8 cellular contexts compared by ENCODE assay signal in the genomic region with DNA sequence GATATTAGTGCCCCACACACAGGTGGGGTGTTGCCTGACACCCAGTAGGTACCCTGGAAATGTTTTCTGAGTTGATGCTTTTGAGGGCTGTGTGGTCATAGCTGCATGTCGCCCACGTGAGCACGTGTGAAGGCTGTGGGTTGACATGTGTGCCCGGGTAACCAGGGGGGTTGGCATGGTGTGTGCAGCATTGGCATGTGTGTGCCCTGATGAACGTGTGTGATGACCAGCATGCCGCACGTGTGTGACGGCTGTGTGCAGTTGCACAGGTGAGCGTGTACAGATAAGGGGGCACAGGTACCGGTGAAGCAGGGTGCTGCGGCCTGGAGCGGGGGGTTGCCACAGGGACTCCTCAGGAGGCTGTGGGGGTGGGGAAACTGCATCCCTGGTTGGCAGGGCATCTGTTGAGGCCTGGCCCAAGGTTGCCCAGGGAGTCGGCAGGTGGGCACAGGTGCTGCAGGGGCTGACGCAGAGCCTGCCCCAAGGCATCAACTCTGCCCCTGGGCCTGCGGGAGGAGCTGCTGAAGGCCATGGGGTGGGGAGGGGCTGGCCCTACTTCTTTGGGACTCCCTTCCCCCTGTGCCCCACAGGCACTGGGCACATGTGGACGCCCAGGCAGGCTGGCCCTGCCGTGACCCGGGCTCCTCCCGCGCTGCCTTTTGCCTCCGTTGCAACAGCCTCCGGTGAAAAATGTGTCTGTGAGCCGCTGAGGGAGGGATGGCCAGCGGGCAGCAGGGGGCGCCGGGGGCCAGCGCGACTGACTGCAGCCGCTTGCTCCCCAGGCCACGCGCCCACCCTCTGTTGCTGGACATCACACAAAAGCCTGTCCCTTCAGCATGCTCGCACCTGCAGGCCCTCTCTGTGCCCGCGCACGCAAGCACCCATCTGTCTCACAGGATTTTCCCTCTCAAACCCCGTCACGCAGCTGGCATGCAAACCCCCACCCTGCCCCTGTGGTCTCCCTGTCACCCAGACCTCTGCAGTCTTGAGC. TPM values are rescaled to one million over a fixed set of nuclear protein-coding genes. Genes with fewer than 3 reads are reported as not detected.
A peak's percentile ranks its signal among the peaks of the same experiment; 100 is the strongest.
DNase-seq lines count a peak whose midpoint lies in the region; ATAC-seq, FAIRE-seq and TF ChIP-seq lines count a peak whose summit lies in the region.

No MANE protein-coding gene starts in this region.

- H3K4me1 Mint-ChIP-seq in astrocyte (ENCODE audit: low read depth, unreplicated experiment) (peaks cover 5% of the 10 kb centered on the region), naive B cell (peaks cover 15 to 28% (median 27%) of the 10 kb centered on the region in 3 donors)

- no peaks in the 10 kb centered on the region for H3K79me2 ChIP-seq in DND-41 (ENCODE audit: insufficient read depth, low read length)
- no peaks in the 10 kb centered on the region for H3K79me2 ChIP-seq in astrocyte (ENCODE audit: insufficient read depth, low read length)

- no peak overlapping the region for H3K9ac ChIP-seq in DND-41 (ENCODE audit: low read depth, low read length)
- no peak overlapping the region for H3K9ac ChIP-seq in astrocyte (ENCODE audit: low read length)
- H3K9ac ChIP-seq in colonic mucosa (ENCODE audit: low read depth in 2 of 2, low read length in 2 of 2), result no peak overlapping the region

- H2AFZ ChIP-seq in DND-41 (ENCODE audit: low read depth, low read length) (no peak overlapping the region), astrocyte (ENCODE audit: low read depth, low read length) (no peak overlapping the region)

- no peak overlapping the region for H3K4me3 Mint-ChIP-seq in astrocyte (ENCODE audit: unreplicated experiment)
- H3K4me3 Mint-ChIP-seq in naive B cell, result peak overlapping the region in 5 of 8 donors; percentile 20 to 84 (median 54)

- no peak overlapping the region for H3K4me3 ChIP-seq in DND-41 (ENCODE audit: low read depth in 1 of 2, low read length in 2 of 2)
- no peak overlapping the region for H3K4me3 ChIP-seq in astrocyte (ENCODE audit: insufficient read depth, low read depth, low read length)
- no peak overlapping the region for H3K4me3 ChIP-seq in colonic mucosa
- H3K4me3 ChIP-seq in tibial nerve, result no peak overlapping the region

- no peak for DNase-seq in DND-41
- DNase-seq in HuH-7 (ENCODE audit: low spot score), result peak; percentile 96
- DNase-seq in astrocyte (ENCODE audit: low read depth), result no peak
- DNase-seq in naive B cell, result no peak
- DNase-seq in colonic mucosa, result no peak
- no peak for DNase-seq in NCI-H128 (lab: John Stamatoyannopoulos, UW; ENCODE audit: unreplicated experiment)
- no peak for DNase-seq in T-helper 2 cell
- DNase-seq in tibial nerve (ENCODE audit: low spot score in 2 of 2), result no peak

- intact Hi-C loops in colonic mucosa (cut with DNase I), result no loop called here

- H3K9me3 Mint-ChIP-seq in astrocyte (ENCODE audit: unreplicated experiment) (no peaks in the 10 kb centered on the region), naive B cell (peaks cover 0 to 2% (median 0%) of the 10 kb centered on the region in 7 donors)

- H3K4me2 ChIP-seq in DND-41 (ENCODE audit: insufficient read depth, low read length) (no peak overlapping the region), astrocyte (ENCODE audit: low read length) (no peak overlapping the region)

- H3K27me3 ChIP-seq in DND-41 (ENCODE audit: insufficient read depth, low read length, poor library complexity) (no peaks in the 10 kb centered on the region), astrocyte (ENCODE audit: insufficient read depth, low read length) (peaks cover 57% of the 10 kb centered on the region), colonic mucosa (peaks cover 45% of the 10 kb centered on the region), tibial nerve (peaks cover 4 to 86% of the 10 kb centered on the region in 2 donors)

- no peak for TF ChIP-seq POLR2A in tibial nerve (IDR thresholded peaks at IDR 0.05)

- no peak overlapping the region for H3K27ac ChIP-seq in DND-41 (ENCODE audit: low read length)
- H3K27ac ChIP-seq in astrocyte (ENCODE audit: low read depth, low read length), result no peak overlapping the region
- no peak overlapping the region for H3K27ac ChIP-seq in colonic mucosa
- no peak overlapping the region for H3K27ac ChIP-seq in tibial nerve

- H3K4me1 ChIP-seq in DND-41 (ENCODE audit: insufficient read depth, low read length) (no peaks in the 10 kb centered on the region), astrocyte (ENCODE audit: insufficient read depth, low read length) (peaks cover 12% of the 10 kb centered on the region), colonic mucosa (no peaks in the 10 kb centered on the region), tibial nerve (peaks cover 0 to 38% (median 4%) of the 10 kb centered on the region in 4 donors)

- H3K36me3 ChIP-seq in DND-41 (ENCODE audit: insufficient read depth, low read length) (no peaks in the 10 kb centered on the region), astrocyte (ENCODE audit: insufficient read depth, low read length) (no peaks in the 10 kb centered on the region), colonic mucosa (no peaks in the 10 kb centered on the region), tibial nerve (no peaks in the 10 kb centered on the region)

- 32 to 34% methylated on average over 33 to 36 of the region's 37 CpGs for WGBS in tibial nerve, 2 donors

- FAIRE-seq in astrocyte (lab: Jason Lieb, UNC), result no peak

- peaks cover 2% of the 10 kb centered on the region; the same call in 1 of the 2 replicates for H4K20me1 ChIP-seq in DND-41 (ENCODE audit: insufficient read depth, low read length)
- peaks cover 9% of the 10 kb centered on the region for H4K20me1 ChIP-seq in astrocyte (ENCODE audit: insufficient read depth, low read length)

- no peak for TF ChIP-seq EP300 in tibial nerve (IDR thresholded peaks at IDR 0.05)

- H3K27me3 Mint-ChIP-seq in astrocyte (ENCODE audit: low read depth, unreplicated experiment) (peaks cover 70% of the 10 kb centered on the region), naive B cell (peaks cover 44 to 85% (median 81%) of the 10 kb centered on the region in 3 donors)

- TF ChIP-seq CTCF in DND-41 (IDR thresholded peaks at IDR 0.05; ENCODE audit: borderline replicate concordance, extremely low read depth, low read length, poor library complexity, severe bottlenecking) (peak; percentile 57), astrocyte (IDR thresholded peaks at IDR 0.05; ENCODE audit: insufficient read depth, low read depth, low read length) (peak; percentile 16), colonic mucosa (IDR thresholded peaks at IDR 0.05) (no peak), tibial nerve (IDR thresholded peaks at IDR 0.05) (no peak)

- ATAC-seq in DND-41 (ENCODE audit: insufficient read depth, low read depth) (no peak), naive B cell (ENCODE audit: low read depth in 2 of 2) (no peak)

- no peaks in the 10 kb centered on the region for H3K36me3 Mint-ChIP-seq in astrocyte (ENCODE audit: low read depth, unreplicated experiment)
- peaks cover 0 to 4% of the 10 kb centered on the region in 2 donors for H3K36me3 Mint-ChIP-seq in naive B cell

- no peaks in the 10 kb centered on the region for H3K9me3 ChIP-seq in DND-41 (ENCODE audit: insufficient read depth, low read length, severe bottlenecking)
- no peaks in the 10 kb centered on the region for H3K9me3 ChIP-seq in astrocyte (ENCODE audit: insufficient read depth, low read depth, low read length)
- no peaks in the 10 kb centered on the region for H3K9me3 ChIP-seq in colonic mucosa
- no peaks in the 10 kb centered on the region for H3K9me3 ChIP-seq in tibial nerve

- H3K27ac Mint-ChIP-seq in astrocyte (ENCODE audit: unreplicated experiment) (no peak overlapping the region), naive B cell (no peak overlapping the region)

RNA-seq across cellular contexts. Expression of gene UNC5A, which starts 2.2 kb away (rescaled TPM):
- 0.67 and 0.70 TPM in 2 replicates for total RNA-seq in astrocyte
- polyA plus RNA-seq in naive B cell (ENCODE audit: low read depth in 6 of 6), result not detected
- not detected for total RNA-seq in colonic mucosa
- not detected for total RNA-seq in tibial nerve

Comparison
In these comparisons a context has a peak if more than half of its experiments do, and no peak if none do; other contexts are left out.
1. CTCF ChIP-seq: peak in DND-41 (single experiment) and astrocyte (single experiment); none in colonic mucosa (single experiment) and tibial nerve (0 of 5).